ENCODE assay signal across 8 cellular contexts in the genomic region with DNA sequence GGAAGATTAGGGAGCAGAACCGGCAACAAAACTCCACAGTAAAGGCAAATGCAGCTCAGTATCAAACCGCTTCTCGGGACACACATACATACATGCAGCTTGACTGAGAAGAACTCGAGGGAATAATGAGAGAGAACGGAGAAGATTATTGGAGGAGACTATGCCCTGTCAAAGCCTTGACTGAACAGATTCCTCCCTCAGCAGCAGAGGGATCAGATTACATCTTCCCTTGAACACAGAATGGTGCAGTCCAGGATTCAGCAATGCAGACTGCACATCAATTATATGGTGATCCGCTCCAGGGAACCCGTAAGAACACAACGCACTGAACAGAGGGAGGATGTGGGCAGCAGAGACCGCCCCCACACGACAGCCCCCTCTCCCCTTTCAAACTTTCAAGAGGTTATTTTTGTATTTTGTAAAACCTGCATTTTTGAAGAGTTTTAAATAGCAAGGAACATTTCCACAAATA.
DNase-seq lines count a peak whose midpoint lies in the region; ATAC-seq and TF ChIP-seq lines count a peak whose summit lies in the region.

No MANE protein-coding gene starts in this region.

- H3K27ac ChIP-seq in duodenal mucosa (ENCODE audit: low read depth, low read length): no peak overlapping the region
- H3K27ac ChIP-seq in thoracic aorta: peak overlapping the region; percentile 41 to 65

- H3K9me3 Mint-ChIP-seq in activated T-cell treated with anti-CD3 and anti-CD28 coated beads, Interleukin-2, amount 50 U/mL, for 4 hours: no peaks in the 10 kb centered on the region

- no peaks in the 10 kb centered on the region for H3K36me3 ChIP-seq in duodenal mucosa (ENCODE audit: control insufficient read depth in 1 of 2, insufficient read depth in 2 of 2, low read length in 2 of 2)
- H3K36me3 ChIP-seq in thoracic aorta: no peaks in the 10 kb centered on the region

- DNase-seq in DMS153 (lab: John Stamatoyannopoulos, UW) (peak; percentile 95), RKO (ENCODE audit: low spot score) (peak; percentile 95), lung microvascular endothelial cell (ENCODE audit: low read depth in 2 of 2) (peak; percentile 69 to 97), thoracic aorta (ENCODE audit: low spot score) (no peak)
- DNase-seq in activated T-cell treated with anti-CD3 and anti-CD28 coated beads, Interleukin-2, amount 50 U/mL, for 4 hours: no peak

- no peak for TF ChIP-seq EP300 in Ishikawa (IDR thresholded peaks at IDR 0.05; ENCODE audit: borderline replicate concordance)

- H3K9me3 ChIP-seq in duodenal mucosa (ENCODE audit: control insufficient read depth in 1 of 2, low read length in 2 of 2) (no peaks in the 10 kb centered on the region), thoracic aorta (no peaks in the 10 kb centered on the region)

- H3K27me3 Mint-ChIP-seq in activated T-cell treated with anti-CD3 and anti-CD28 coated beads, Interleukin-2, amount 50 U/mL, for 4 hours (ENCODE audit: low read depth): no peaks in the 10 kb centered on the region

- no peak overlapping the region for H3K9ac ChIP-seq in duodenal mucosa (ENCODE audit: low read depth in 1 of 2, low read length in 2 of 2)

- H3K27me3 ChIP-seq in duodenal mucosa (ENCODE audit: control insufficient read depth in 1 of 2, insufficient read depth in 2 of 2, low read length in 2 of 2) (no peaks in the 10 kb centered on the region), thoracic aorta (replicated peaks; ENCODE audit: insufficient read depth) (no peaks in the 10 kb centered on the region)

- H3K4me3 Mint-ChIP-seq in activated T-cell treated with anti-CD3 and anti-CD28 coated beads, Interleukin-2, amount 50 U/mL, for 4 hours: no peak overlapping the region

- TF ChIP-seq RAD21 in Ishikawa (IDR thresholded peaks at IDR 0.05; ENCODE audit: low read depth): no peak

- ATAC-seq in GM21447 (IDR thresholded peaks at IDR 0.05; ENCODE audit: unreplicated experiment) (peak; percentile 81), thoracic aorta (ENCODE audit: insufficient number of reproducible peaks, low FRiP score, low read depth) (peak; percentile 85)
- ATAC-seq in activated T-cell treated with anti-CD3 and anti-CD28 coated beads, Interleukin-2, amount 50 U/mL, for 4 hours: no peak

- TF ChIP-seq CTCF in thoracic aorta (IDR thresholded peaks at IDR 0.05): no peak

- H3K4me1 Mint-ChIP-seq in activated T-cell treated with anti-CD3 and anti-CD28 coated beads, Interleukin-2, amount 50 U/mL, for 4 hours (ENCODE audit: low read depth): peaks cover 15% of the 10 kb centered on the region

- no peaks in the 10 kb centered on the region for H3K36me3 Mint-ChIP-seq in activated T-cell treated with anti-CD3 and anti-CD28 coated beads, Interleukin-2, amount 50 U/mL, for 4 hours (ENCODE audit: insufficient read depth)

- H3K4me1 ChIP-seq in duodenal mucosa (ENCODE audit: control insufficient read depth in 1 of 2, insufficient read depth in 2 of 2, low read length in 2 of 2) (no peaks in the 10 kb centered on the region), thoracic aorta (ENCODE audit: control insufficient read depth in 1 of 2, low read depth in 2 of 2) (peaks cover 8 to 13% of the 10 kb centered on the region in 2 donors)

- peak overlapping the region; percentile 37 to 46 for H3K4me3 ChIP-seq in duodenal mucosa (ENCODE audit: low read depth in 1 of 2, low read length in 2 of 2)
- H3K4me3 ChIP-seq in thoracic aorta: peak overlapping the region; percentile 76

TF ChIP-seq in Ishikawa, 13 proteins besides CTCF, POLR2A, EP300 and RAD21:
- TF ChIP-seq REST (IDR thresholded peaks at IDR 0.05; ENCODE audit: low read depth) (no peak), TEAD4 (IDR thresholded peaks at IDR 0.05) (peak; percentile 63), USF1 (IDR thresholded peaks at IDR 0.05) (no peak), FOXM1 (IDR thresholded peaks at IDR 0.05; ENCODE audit: borderline replicate concordance, low read depth) (no peak), YY1 (IDR thresholded peaks at IDR 0.05; ENCODE audit: low read depth) (no peak), ZBTB7A (IDR thresholded peaks at IDR 0.05; ENCODE audit: low read depth) (no peak), CEBPB (IDR thresholded peaks at IDR 0.05) (no peak)
- TF ChIP-seq, protein P1, sequence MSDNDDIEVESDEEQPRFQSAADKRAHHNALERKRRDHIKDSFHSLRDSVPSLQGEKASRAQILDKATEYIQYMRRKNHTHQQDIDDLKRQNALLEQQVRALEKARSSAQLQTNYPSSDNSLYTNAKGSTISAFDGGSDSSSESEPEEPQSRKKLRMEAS (IDR thresholded peaks at IDR 0.05): no peak

Comparison
In these comparisons a context has a peak if more than half of its experiments do, and no peak if none do; other contexts are left out.
1. DNase-seq: peak in DMS153 (single experiment), RKO (single experiment) and lung microvascular endothelial cell (2 of 2); none in thoracic aorta (single experiment) and activated T-cell treated with anti-CD3 and anti-CD28 coated beads, Interleukin-2, amount 50 U/mL, for 4 hours (single experiment).
2. ATAC-seq: peak in GM21447 (single experiment) and thoracic aorta (single experiment); none in activated T-cell treated with anti-CD3 and anti-CD28 coated beads, Interleukin-2, amount 50 U/mL, for 4 hours (0 of 2).